In genomic region chr11:67268036-67268683, GRCh38 we compare ENCODE assay signal across 7 cellular contexts. TPM values are rescaled to one million over a fixed set of nuclear protein-coding genes. Genes with fewer than 3 reads are reported as not detected.
DNase-seq lines count a peak whose midpoint lies in the region; ATAC-seq, FAIRE-seq and TF ChIP-seq lines count a peak whose summit lies in the region.

No MANE protein-coding gene starts in this region.

- H3K36me3 Mint-ChIP-seq in activated T-helper 1 cell treated with anti-CD3 and anti-CD28 coated beads, Interleukin-12 subunit alpha, Interleukin-12 subunit beta, Interleukin-2, Interleukin-4 antibody, amounts not matched to agents 30 ng/mL and 10 ng/mL and 1 ng/mL, durations not matched to agents 14 hours and 24 hours and 36 hours (ENCODE audit: low read depth) = peaks cover 49% of the 10 kb centered on the region

- H3K9me3 Mint-ChIP-seq in activated T-helper 1 cell treated with anti-CD3 and anti-CD28 coated beads, Interleukin-12 subunit alpha, Interleukin-12 subunit beta, Interleukin-2, Interleukin-4 antibody, amounts not matched to agents 30 ng/mL and 10 ng/mL and 1 ng/mL, durations not matched to agents 14 hours and 24 hours and 36 hours = no peaks in the 10 kb centered on the region

- H3K4me1 Mint-ChIP-seq in activated T-helper 1 cell treated with anti-CD3 and anti-CD28 coated beads, Interleukin-12 subunit alpha, Interleukin-12 subunit beta, Interleukin-2, Interleukin-4 antibody, amounts not matched to agents 30 ng/mL and 10 ng/mL and 1 ng/mL, durations not matched to agents 14 hours and 24 hours and 36 hours (ENCODE audit: low read depth) = peaks cover 79% of the 10 kb centered on the region

- no peak for TF ChIP-seq CTCF in heart right ventricle (IDR thresholded peaks at IDR 0.05)

- peak overlapping the region; percentile 89 for H3K9ac ChIP-seq in Karpas-422 (ENCODE audit: low read length)

- peak overlapping the region; percentile 87 for H3K4me3 ChIP-seq in Karpas-422 (ENCODE audit: low read length)
- H3K4me3 ChIP-seq in heart right ventricle = peak overlapping the region; percentile 75 to 98 (median 96)

- H3K4me1 ChIP-seq in Karpas-422 (ENCODE audit: low read length) (peaks cover 64% of the 10 kb centered on the region), heart right ventricle (peaks cover 45 to 76% (median 70%) of the 10 kb centered on the region in 9 donors)

- no peaks in the 10 kb centered on the region for H3K9me3 ChIP-seq in Karpas-422 (ENCODE audit: low read length)
- H3K9me3 ChIP-seq in heart right ventricle = no peaks in the 10 kb centered on the region

- H3K27me3 ChIP-seq in Karpas-422 (ENCODE audit: low read length) = no peaks in the 10 kb centered on the region
- H3K27me3 ChIP-seq in heart right ventricle = no peaks in the 10 kb centered on the region

- DNase-seq in GM19239 (ENCODE audit: insufficient read length, low spot score) (peak; percentile 75), Karpas-422 (peak; percentile 89), heart right ventricle (peak in 1 of 2 donors; percentile 28), NCI-H2171 (lab: John Stamatoyannopoulos, UW) (no peak)
- peak; percentile 74 for DNase-seq in activated T-helper 1 cell treated with anti-CD3 and anti-CD28 coated beads, Interleukin-12 subunit alpha, Interleukin-12 subunit beta, Interleukin-2, Interleukin-4 antibody, amounts not matched to agents 30 ng/mL and 10 ng/mL and 1 ng/mL, durations not matched to agents 14 hours and 24 hours and 36 hours (ENCODE audit: low spot score)
- peak; percentile 56 to 59 for DNase-seq in stimulated activated CD4-positive, alpha-beta T cell treated with anti-CD3 and anti-CD28 coated beads, Interleukin-2, amount 100 ng/mL, for 48 hours

- peak overlapping the region; percentile 96 for H3K4me3 Mint-ChIP-seq in activated T-helper 1 cell treated with anti-CD3 and anti-CD28 coated beads, Interleukin-12 subunit alpha, Interleukin-12 subunit beta, Interleukin-2, Interleukin-4 antibody, amounts not matched to agents 30 ng/mL and 10 ng/mL and 1 ng/mL, durations not matched to agents 14 hours and 24 hours and 36 hours

- ATAC-seq in heart right ventricle = no peak
- ATAC-seq in GM19467 (IDR thresholded peaks at IDR 0.05; ENCODE audit: unreplicated experiment) = no peak

- no peak overlapping the region for H2AFZ ChIP-seq in Karpas-422 (ENCODE audit: low read length)

- peaks cover 62% of the 10 kb centered on the region for H3K79me2 ChIP-seq in Karpas-422 (ENCODE audit: low read length)

- H3K4me2 ChIP-seq in Karpas-422 (ENCODE audit: low read depth, low read length, poor library complexity, severe bottlenecking) = peak overlapping the region; percentile 86

- no peaks in the 10 kb centered on the region for H3K27me3 Mint-ChIP-seq in activated T-helper 1 cell treated with anti-CD3 and anti-CD28 coated beads, Interleukin-12 subunit alpha, Interleukin-12 subunit beta, Interleukin-2, Interleukin-4 antibody, amounts not matched to agents 30 ng/mL and 10 ng/mL and 1 ng/mL, durations not matched to agents 14 hours and 24 hours and 36 hours (ENCODE audit: insufficient read depth)

- H3K9me2 ChIP-seq in Karpas-422 (replicated peaks; ENCODE audit: insufficient read depth, low read length) = no peaks in the 10 kb centered on the region

- intact Hi-C loops in activated T-helper 1 cell treated with anti-CD3 and anti-CD28 coated beads, Interleukin-12 subunit alpha, Interleukin-12 subunit beta, Interleukin-2, Interleukin-4 antibody, amounts not matched to agents 30 ng/mL and 10 ng/mL and 1 ng/mL, durations not matched to agents 14 hours and 24 hours and 36 hours (cut with micrococcal nuclease) = loop anchor here (1.0 to 5.0 kb wide), 6 partner anchors 9 to 239 kb away; partner anchors contain the start of genes CDK2AP2, PITPNM1, PPP1CA and TBC1D10C
- intact Hi-C loops in heart right ventricle (cut with DNase I) = loop anchor here in 4 of 10 donors (2.0 to 10.0 kb wide), 4 partner anchors 21 to 117 kb away; partner anchors contain the start of genes SSH3 (in 2 of the 4) and ANKRD13D (in 1 of the 4)

- H4K20me1 ChIP-seq in Karpas-422 (ENCODE audit: insufficient read depth, low read depth, low read length) = peaks cover 7% of the 10 kb centered on the region; the same call in 1 of the 2 replicates

- WGBS in heart right ventricle, 2 donors = 54 to 61% methylated on average over 20 of the region's 20 CpGs

- FAIRE-seq in GM19239 (lab: Jason Lieb, UNC) = peak; percentile 95

- H3K36me3 ChIP-seq in Karpas-422 (ENCODE audit: insufficient read depth, low read length) (peaks cover 11% of the 10 kb centered on the region; the same call in 1 of the 2 replicates), heart right ventricle (peaks cover 0 to 39% (median 0%) of the 10 kb centered on the region in 9 donors)

- H3K27ac ChIP-seq in Karpas-422 (ENCODE audit: low read length) = peak overlapping the region; percentile 96
- H3K27ac ChIP-seq in heart right ventricle = peak overlapping the region in 9 of 10 donors; percentile 86 to 98 (median 91)

- peak overlapping the region; percentile 99 for H3K27ac Mint-ChIP-seq in activated T-helper 1 cell treated with anti-CD3 and anti-CD28 coated beads, Interleukin-12 subunit alpha, Interleukin-12 subunit beta, Interleukin-2, Interleukin-4 antibody, amounts not matched to agents 30 ng/mL and 10 ng/mL and 1 ng/mL, durations not matched to agents 14 hours and 24 hours and 36 hours

RNA-seq across cellular contexts. Expression of gene GRK2, which starts 1.9 kb away (rescaled TPM):
- 94.7 and 190 TPM in 2 replicates for total RNA-seq in Karpas-422 (2014; rRNA removed; shearing (Covaris generic); ENCODE audit: low replicate concordance)
- 249 and 250 TPM in 2 replicates for total RNA-seq in activated T-helper 1 cell treated with anti-CD3 and anti-CD28 coated beads, Interleukin-12 subunit alpha, Interleukin-12 subunit beta, Interleukin-2, Interleukin-4 antibody, amounts not matched to agents 30 ng/mL and 10 ng/mL and 1 ng/mL, durations not matched to agents 14 hours and 24 hours and 36 hours
- total RNA-seq in heart right ventricle = 10 to 100 TPM; 34.2 to 60.9 (median 44.0) TPM
- 10 to 100 TPM; 48.0 to 65.0 TPM for polyA plus RNA-seq in heart right ventricle

RNA-seq across cellular contexts. Expression of gene ANKRD13D, which starts 20.9 kb away (rescaled TPM):
- 31.3 and 91.8 TPM in 2 replicates for total RNA-seq in Karpas-422 (2014; rRNA removed; shearing (Covaris generic); ENCODE audit: low replicate concordance)
- 124 and 129 TPM in 2 replicates for total RNA-seq in activated T-helper 1 cell treated with anti-CD3 and anti-CD28 coated beads, Interleukin-12 subunit alpha, Interleukin-12 subunit beta, Interleukin-2, Interleukin-4 antibody, amounts not matched to agents 30 ng/mL and 10 ng/mL and 1 ng/mL, durations not matched to agents 14 hours and 24 hours and 36 hours
- total RNA-seq in heart right ventricle = 10 to 100 TPM in 6 of 10 donors, 1 to 10 TPM in 4; 7.9 to 21.0 (median 12.3) TPM
- polyA plus RNA-seq in heart right ventricle = 10 to 100 TPM; 14.2 to 39.4 TPM

RNA-seq across cellular contexts. Expression of gene SSH3, which starts 35.2 kb away (rescaled TPM):
- 0.61 and 0.82 TPM in 2 replicates for total RNA-seq in Karpas-422 (2014; rRNA removed; shearing (Covaris generic); ENCODE audit: low replicate concordance)
- 9.2 and 9.4 TPM in 2 replicates for total RNA-seq in activated T-helper 1 cell treated with anti-CD3 and anti-CD28 coated beads, Interleukin-12 subunit alpha, Interleukin-12 subunit beta, Interleukin-2, Interleukin-4 antibody, amounts not matched to agents 30 ng/mL and 10 ng/mL and 1 ng/mL, durations not matched to agents 14 hours and 24 hours and 36 hours
- 10 to 100 TPM; 11.9 to 21.2 (median 15.6) TPM for total RNA-seq in heart right ventricle
- polyA plus RNA-seq in heart right ventricle = 10 to 100 TPM in 1 of 2 donors, 1 to 10 TPM in 1; 7.8 to 15.5 TPM
